21 cellular contexts compared by ENCODE assay signal in genomic region chr22:23403720-23404688, GRCh38.
A peak's percentile ranks its signal among the peaks of the same experiment; 100 is the strongest.
DNase-seq lines count a peak whose midpoint lies in the region; ATAC-seq and TF ChIP-seq lines count a peak whose summit lies in the region.
"Had no signal": no experiment of that assay in that cellular context is flagged by ENCODE, and none has a peak within 500 bp of the region (broad histone marks: within the 10 kb centered on the region; RNA-seq: fewer than 3 reads in every experiment).

No MANE protein-coding gene starts in this region.

- H3K4me3 ChIP-seq in BLaER1 (no peak overlapping the region), sigmoid colon (no peak overlapping the region)
- H3K4me3 ChIP-seq: lung, prostate gland, tibial artery had no signal

- H3K4me1 Mint-ChIP-seq in T-cell = no peaks in the 10 kb centered on the region
- H3K4me1 Mint-ChIP-seq in stimulated activated effector memory CD8-positive, alpha-beta T cell treated with anti-CD3 and anti-CD28 coated beads, Interleukin-12 subunit alpha, Interleukin-12 subunit beta, amount 100 ng/mL, for 72 hours = no peaks in the 10 kb centered on the region
- H3K4me1 Mint-ChIP-seq: activated CD4-positive, alpha-beta T cell treated with anti-CD3 and anti-CD28 coated beads for 36 hours had no signal

- no peaks in the 10 kb centered on the region for H3K36me3 ChIP-seq in BLaER1
- H3K36me3 ChIP-seq in sigmoid colon = no peaks in the 10 kb centered on the region
- H3K36me3 ChIP-seq: neutrophil, prostate gland, tibial artery had no signal

- H3K27me3 Mint-ChIP-seq in T-cell = peaks cover 3% of the 10 kb centered on the region in 2 donors
- H3K27me3 Mint-ChIP-seq: activated CD4-positive, alpha-beta T cell treated with anti-CD3 and anti-CD28 coated beads for 36 hours; activated T-cell treated with anti-CD3 and anti-CD28 coated beads, Interleukin-2, amount 50 U/mL, for 24 hours; stimulated activated naive CD8-positive, alpha-beta T cell treated with anti-CD3 and anti-CD28 coated beads, Interleukin-15, Interleukin-2, amounts not matched to agents 100 ng/mL and 50 ng/mL, for 24 hours had no signal

- H3K27me3 ChIP-seq in BLaER1 (no peaks in the 10 kb centered on the region), sigmoid colon (peaks cover 0 to 12% (median 0%) of the 10 kb centered on the region in 3 donors)

- peaks cover 51% of the 10 kb centered on the region for H3K4me1 ChIP-seq in BLaER1
- peaks cover 0 to 10% (median 9%) of the 10 kb centered on the region in 4 donors for H3K4me1 ChIP-seq in sigmoid colon

- no peak for TF ChIP-seq POLR2A in sigmoid colon (IDR thresholded peaks at IDR 0.05)

- H3K27ac ChIP-seq in BLaER1 = no peak overlapping the region
- no peak overlapping the region for H3K27ac ChIP-seq in sigmoid colon
- H3K27ac ChIP-seq: epithelial cell of prostate, neutrophil, RWPE1, tibial artery had no signal

- POLR2A ChIA-PET in T-cell (lab: Charles Lee) = no interaction called here

- H3K4me3 Mint-ChIP-seq in T-cell = peak overlapping the region in 2 of 3 donors; percentile 22 to 41
- no peak overlapping the region for H3K4me3 Mint-ChIP-seq in stimulated activated effector memory CD8-positive, alpha-beta T cell treated with anti-CD3 and anti-CD28 coated beads, Interleukin-12 subunit alpha, Interleukin-12 subunit beta, amount 100 ng/mL, for 72 hours
- H3K4me3 Mint-ChIP-seq: activated CD4-positive, alpha-beta T cell treated with anti-CD3 and anti-CD28 coated beads for 36 hours; activated T-cell treated with anti-CD3 and anti-CD28 coated beads, Interleukin-2, amount 50 U/mL, for 24 hours; stimulated activated naive CD8-positive, alpha-beta T cell treated with anti-CD3 and anti-CD28 coated beads, Interleukin-15, Interleukin-2, amounts not matched to agents 100 ng/mL and 50 ng/mL, for 24 hours had no signal

- TF ChIP-seq EP300 in sigmoid colon (IDR thresholded peaks at IDR 0.05) = no peak

- H3K9me3 ChIP-seq in BLaER1 (no peaks in the 10 kb centered on the region), sigmoid colon (no peaks in the 10 kb centered on the region)
- H3K9me3 ChIP-seq: neutrophil, prostate gland, tibial artery had no signal

- no peaks in the 10 kb centered on the region for H3K9me3 Mint-ChIP-seq in T-cell
- no peaks in the 10 kb centered on the region for H3K9me3 Mint-ChIP-seq in stimulated activated effector memory CD8-positive, alpha-beta T cell treated with anti-CD3 and anti-CD28 coated beads, Interleukin-12 subunit alpha, Interleukin-12 subunit beta, amount 100 ng/mL, for 72 hours
- H3K9me3 Mint-ChIP-seq: activated T-cell treated with anti-CD3 and anti-CD28 coated beads, Interleukin-2, amount 50 U/mL, for 24 hours; stimulated activated naive CD8-positive, alpha-beta T cell treated with anti-CD3 and anti-CD28 coated beads, Interleukin-15, Interleukin-2, amounts not matched to agents 100 ng/mL and 50 ng/mL, for 24 hours had no signal

- no peaks in the 10 kb centered on the region for H3K36me3 Mint-ChIP-seq in T-cell
- no peaks in the 10 kb centered on the region for H3K36me3 Mint-ChIP-seq in stimulated activated effector memory CD8-positive, alpha-beta T cell treated with anti-CD3 and anti-CD28 coated beads, Interleukin-12 subunit alpha, Interleukin-12 subunit beta, amount 100 ng/mL, for 72 hours
- H3K36me3 Mint-ChIP-seq: brain had no signal

- H4K20me1 ChIP-seq in BLaER1 = peaks cover 25% of the 10 kb centered on the region

- CTCF ChIA-PET in T-cell (lab: Charles Lee) = no interaction called here

- ATAC-seq in T-cell (replicated peaks in 1 of 4) = no peak
- ATAC-seq in stimulated activated effector memory CD8-positive, alpha-beta T cell treated with anti-CD3 and anti-CD28 coated beads, Interleukin-12 subunit alpha, Interleukin-12 subunit beta, amount 100 ng/mL, for 72 hours = no peak
- ATAC-seq: activated CD4-positive, alpha-beta T cell treated with anti-CD3 and anti-CD28 coated beads for 36 hours had no signal

- intact Hi-C loops in sigmoid colon (cut with DNase I) = no loop called here

- TF ChIP-seq CTCF in sigmoid colon (IDR thresholded peaks at IDR 0.05) = no peak

- 88 to 93% methylated on average over 13 of the region's 13 CpGs for WGBS in sigmoid colon, 2 donors

- H3K9ac ChIP-seq in BLaER1 = no peak overlapping the region

- no peak overlapping the region for H3K27ac Mint-ChIP-seq in T-cell
- H3K27ac Mint-ChIP-seq in stimulated activated effector memory CD8-positive, alpha-beta T cell treated with anti-CD3 and anti-CD28 coated beads, Interleukin-12 subunit alpha, Interleukin-12 subunit beta, amount 100 ng/mL, for 72 hours = no peak overlapping the region
- H3K27ac Mint-ChIP-seq: activated CD4-positive, alpha-beta T cell treated with anti-CD3 and anti-CD28 coated beads for 36 hours; activated T-cell treated with anti-CD3 and anti-CD28 coated beads, Interleukin-2, amount 50 U/mL, for 24 hours; stimulated activated naive CD8-positive, alpha-beta T cell treated with anti-CD3 and anti-CD28 coated beads, Interleukin-15, Interleukin-2, amounts not matched to agents 100 ng/mL and 50 ng/mL, for 24 hours had no signal

- DNase-seq in T-cell (no peak), islet precursor cell (peak; percentile 56), sigmoid colon (peak; percentile 53), SKM-1 treated with dmso at 0.1 percent for 144 hours (lab: John Stamatoyannopoulos, UW; ENCODE audit: unreplicated experiment) (no peak), HuH-7 (ENCODE audit: low spot score) (no peak), MV-4-11 (lab: John Stamatoyannopoulos, UW) (no peak)
- DNase-seq in stimulated activated effector memory CD8-positive, alpha-beta T cell treated with anti-CD3 and anti-CD28 coated beads, Interleukin-12 subunit alpha, Interleukin-12 subunit beta, amount 100 ng/mL, for 72 hours (ENCODE audit: low spot score in 2 of 2) = no peak
- DNase-seq: DMS79 treated with DMSO at 0.1 percent for 48 hours, NCI-H1694, T-helper 2 cell had no signal

- peak overlapping the region; percentile 95 for H3K4me2 ChIP-seq in BLaER1

Comparison
In these comparisons a context has a peak if more than half of its experiments do, and no peak if none do; other contexts are left out.
1. DNase-seq: peak in islet precursor cell (single experiment) and sigmoid colon (single experiment); none in T-cell (0 of 34), SKM-1 treated with dmso at 0.1 percent for 144 hours (single experiment), stimulated activated effector memory CD8-positive, alpha-beta T cell treated with anti-CD3 and anti-CD28 coated beads, Interleukin-12 subunit alpha, Interleukin-12 subunit beta, amount 100 ng/mL, for 72 hours (0 of 2), HuH-7 (single experiment) and MV-4-11 (single experiment).